ENCODE assay signal across 2 cellular contexts in genomic region chr11:59756496-59756840, GRCh38.
TF ChIP-seq lines count a peak whose summit lies in the region.

No MANE protein-coding gene starts in this region.

TF ChIP-seq in K562, 482 proteins besides CTCF, POLR2A, EP300 and RAD21:
- no peak for TF ChIP-seq TOE1 (IDR thresholded peaks at IDR 0.05; ENCODE audit: borderline replicate concordance)
- 0 out of 2 replicates have a peak, but pooled peaks have one; percentile 29 for TF ChIP-seq TOE1 (CRISPR knock-in tag; IDR thresholded peaks at IDR 0.05; ENCODE audit: borderline replicate concordance, low read depth)
- no peak for TF ChIP-seq ZNF398 (CRISPR knock-in tag; IDR thresholded peaks at IDR 0.05)
- TF ChIP-seq ARNT (IDR thresholded peaks at IDR 0.05) = no peak
- TF ChIP-seq GATAD2B (IDR thresholded peaks at IDR 0.05; ENCODE audit: borderline replicate concordance) = no peak
- peak in 1 of 2 experiments; percentile 56; a peak in 1 of 4 replicates for TF ChIP-seq SIN3A (IDR thresholded peaks at IDR 0.05; ENCODE audit: borderline replicate concordance in 2 of 2, control insufficient read depth in 1 of 2, low read depth in 2 of 2, low read length in 2 of 2)
- no peak for TF ChIP-seq ZBTB40 (IDR thresholded peaks at IDR 0.05)
- 0 out of 2 replicates have a peak, but pooled peaks have one; percentile 11 for TF ChIP-seq ZBTB40 (CRISPR knock-in tag; IDR thresholded peaks at IDR 0.05)

TF ChIP-seq in HepG2, 621 proteins besides CTCF, POLR2A, EP300 and RAD21:
- TF ChIP-seq ETS1 (CRISPR knock-in tag; IDR thresholded peaks at IDR 0.05) = no peak
- TF ChIP-seq HMGXB4 (CRISPR knock-in tag; IDR thresholded peaks at IDR 0.05; ENCODE audit: borderline replicate concordance in 1 of 2, low read depth in 1 of 2) = no peak
- TF ChIP-seq PRDM15 (CRISPR knock-in tag; IDR thresholded peaks at IDR 0.05) = peak; percentile 40; the same call in 1 of the 2 replicates
- no peak for TF ChIP-seq ATF7-NPFF (CRISPR knock-in tag; IDR thresholded peaks at IDR 0.05; ENCODE audit: low read depth)
